8 cellular contexts compared by ENCODE assay signal in the genomic region with DNA sequence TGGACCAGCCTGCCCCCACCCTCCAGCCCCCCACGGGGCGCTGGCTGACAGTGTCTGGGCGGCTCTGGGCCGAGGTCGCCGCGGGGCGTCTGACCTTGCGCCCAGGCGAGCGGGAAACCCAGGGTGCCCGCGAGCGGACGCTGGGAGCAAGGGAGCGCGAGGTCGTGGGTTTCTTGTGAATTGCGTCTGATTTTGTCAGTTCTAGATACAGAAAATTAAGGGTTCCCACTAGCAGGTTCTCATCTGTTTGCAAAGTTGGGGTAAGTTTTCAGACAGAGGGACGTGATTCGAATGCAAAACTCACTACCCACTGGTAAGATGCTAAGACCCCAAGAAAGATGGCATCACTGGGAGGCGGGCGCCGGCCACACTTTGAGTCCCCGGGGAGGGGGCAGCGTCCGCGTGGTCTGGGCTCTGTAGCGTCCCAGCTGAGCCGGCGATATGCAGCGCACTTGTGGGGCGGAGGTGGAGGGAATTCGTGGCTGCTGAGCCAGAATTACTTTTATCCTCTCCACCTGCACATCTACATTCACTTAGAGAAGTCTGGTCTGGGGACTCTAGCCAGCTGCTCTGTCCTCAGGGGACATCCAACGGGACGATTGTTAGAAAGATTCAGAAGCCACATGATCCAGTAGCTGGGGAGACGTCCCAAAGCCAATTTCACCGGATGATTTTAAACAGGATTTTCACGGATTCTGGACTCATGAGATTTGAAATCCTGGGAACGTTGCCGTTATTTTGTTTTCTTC. TPM values are rescaled to one million over a fixed set of nuclear protein-coding genes. Genes with fewer than 3 reads are reported as not detected.
DNase-seq lines count a peak whose midpoint lies in the region; ATAC-seq and TF ChIP-seq lines count a peak whose summit lies in the region.

No MANE protein-coding gene starts in this region.

- peaks cover 21% of the 10 kb centered on the region for H3K4me1 Mint-ChIP-seq in activated naive CD4-positive, alpha-beta T cell treated with anti-CD3 and anti-CD28 coated beads, Interleukin-2, amount 10 ng/mL, durations not matched to agents 7 days and 5 days
- peaks cover 12 to 17% of the 10 kb centered on the region in 2 donors for H3K4me1 Mint-ChIP-seq in effector memory CD8-positive, alpha-beta T cell (ENCODE audit: low read depth in 2 of 2)

- peak overlapping the region; percentile 69 for H3K4me3 Mint-ChIP-seq in activated naive CD4-positive, alpha-beta T cell treated with anti-CD3 and anti-CD28 coated beads, Interleukin-2, amount 10 ng/mL, durations not matched to agents 7 days and 5 days
- peak overlapping the region; percentile 51 to 72 for H3K4me3 Mint-ChIP-seq in effector memory CD8-positive, alpha-beta T cell

- 4 to 5% methylated on average over 28 to 31 of the region's 41 CpGs for WGBS in mesodermal cell (ENCODE audit: insufficient coverage in 2 of 2), 2 experiments
- WGBS in thyroid gland, 2 donors: 1% methylated on average over 17 to 36 of the region's 41 CpGs

- peak overlapping the region; percentile 70 for H3K9ac ChIP-seq in SU-DHL-6 (ENCODE audit: low read length)

- no peaks in the 10 kb centered on the region for H4K20me1 ChIP-seq in SU-DHL-6 (ENCODE audit: low read depth, low read length)

- no peak overlapping the region for H3K27ac Mint-ChIP-seq in activated naive CD4-positive, alpha-beta T cell treated with anti-CD3 and anti-CD28 coated beads, Interleukin-2, amount 10 ng/mL, durations not matched to agents 7 days and 5 days
- peak overlapping the region in 1 of 2 donors; percentile 66 for H3K27ac Mint-ChIP-seq in effector memory CD8-positive, alpha-beta T cell

- peak overlapping the region; percentile 98 for H2AFZ ChIP-seq in SU-DHL-6 (ENCODE audit: low read depth, low read length, severe bottlenecking)

- H3K4me1 ChIP-seq in mesodermal cell (ENCODE audit: control insufficient read depth, insufficient read depth, low read length, poor library complexity, severe bottlenecking) (no peaks in the 10 kb centered on the region), thyroid gland (peaks cover 0 to 9% of the 10 kb centered on the region in 2 donors)

- H3K9me3 Mint-ChIP-seq in activated naive CD4-positive, alpha-beta T cell treated with anti-CD3 and anti-CD28 coated beads, Interleukin-2, amount 10 ng/mL, durations not matched to agents 7 days and 5 days: no peaks in the 10 kb centered on the region
- H3K9me3 Mint-ChIP-seq in effector memory CD8-positive, alpha-beta T cell: no peaks in the 10 kb centered on the region

- H3K4me3 ChIP-seq in SU-DHL-6 (ENCODE audit: insufficient read depth, low read length, poor library complexity, severe bottlenecking): peak overlapping the region; percentile 68
- peak overlapping the region; percentile 66 for H3K4me3 ChIP-seq in mesodermal cell (ENCODE audit: extremely low read depth, insufficient read depth, low read length, poor library complexity, severe bottlenecking)
- H3K4me3 ChIP-seq in thyroid gland (replicated peaks in 1 of 3): peak overlapping the region; percentile 36 to 62 (median 40)

- no peaks in the 10 kb centered on the region for H3K9me2 ChIP-seq in SU-DHL-6 (replicated peaks; ENCODE audit: insufficient read depth, low read length)

- peak overlapping the region; percentile 85 for H3K4me2 ChIP-seq in SU-DHL-6 (ENCODE audit: low read depth, low read length, poor library complexity, severe bottlenecking)

- TF ChIP-seq POLR2A in thyroid gland (IDR thresholded peaks at IDR 0.05): no peak

- no peak for TF ChIP-seq CTCF in SU-DHL-6 (IDR thresholded peaks at IDR 0.05; ENCODE audit: insufficient read depth, low read length, poor library complexity, severe bottlenecking)
- TF ChIP-seq CTCF in thyroid gland (IDR thresholded peaks at IDR 0.05): peak in 1 of 6 experiments; percentile 2

- H3K36me3 Mint-ChIP-seq in activated naive CD4-positive, alpha-beta T cell treated with anti-CD3 and anti-CD28 coated beads, Interleukin-2, amount 10 ng/mL, durations not matched to agents 7 days and 5 days: no peaks in the 10 kb centered on the region
- H3K36me3 Mint-ChIP-seq in effector memory CD8-positive, alpha-beta T cell (ENCODE audit: insufficient read depth): no peaks in the 10 kb centered on the region

- no peaks in the 10 kb centered on the region for H3K79me2 ChIP-seq in SU-DHL-6 (ENCODE audit: insufficient read depth, low read length)

- H3K9me3 ChIP-seq in SU-DHL-6 (ENCODE audit: insufficient read depth, low read length) (no peaks in the 10 kb centered on the region), mesodermal cell (ENCODE audit: control insufficient read depth, low read length) (no peaks in the 10 kb centered on the region), thyroid gland (no peaks in the 10 kb centered on the region)

- CTCF ChIA-PET in activated naive CD4-positive, alpha-beta T cell treated with anti-CD3 and anti-CD28 coated beads, Interleukin-2, amount 10 ng/mL, durations not matched to agents 7 days and 5 days (lab: Charles Lee): no interaction called here

- H3K27ac ChIP-seq in SU-DHL-6 (ENCODE audit: low read depth, low read length) (no peak overlapping the region), mesodermal cell (ENCODE audit: low read depth, low read length, severe bottlenecking) (no peak overlapping the region), thyroid gland (peak overlapping the region; percentile 35 to 81 (median 59))

- DNase-seq in activated naive CD4-positive, alpha-beta T cell treated with anti-CD3 and anti-CD28 coated beads, Interleukin-2, amount 10 ng/mL, durations not matched to agents 7 days and 5 days: peak; percentile 21
- DNase-seq in activated naive CD4-positive, alpha-beta T cell treated with Interleukin-2 at 50 U/mL for 16 hours: no peak
- no peak for DNase-seq in effector memory CD8-positive, alpha-beta T cell
- DNase-seq in thyroid gland: peak; percentile 14 to 24

- H3F3A ChIP-seq in SU-DHL-6 (ENCODE audit: insufficient read depth): peaks cover 7% of the 10 kb centered on the region; the same call in 1 of the 2 replicates

- ATAC-seq in HG03039 (IDR thresholded peaks at IDR 0.05; ENCODE audit: unreplicated experiment) (peak; percentile 26), GM19328 (IDR thresholded peaks at IDR 0.05; ENCODE audit: unreplicated experiment) (no peak)
- ATAC-seq in effector memory CD8-positive, alpha-beta T cell (replicated peaks): peak; percentile 25

- H3K27me3 ChIP-seq in SU-DHL-6 (ENCODE audit: low read length): no peaks in the 10 kb centered on the region
- H3K27me3 ChIP-seq in thyroid gland: no peaks in the 10 kb centered on the region

- no peaks in the 10 kb centered on the region for H3K36me3 ChIP-seq in SU-DHL-6 (ENCODE audit: low read length)
- H3K36me3 ChIP-seq in mesodermal cell (ENCODE audit: control insufficient read depth, insufficient read depth, low read length): no peaks in the 10 kb centered on the region
- H3K36me3 ChIP-seq in thyroid gland: no peaks in the 10 kb centered on the region

- peaks cover 52% of the 10 kb centered on the region for H3K27me3 Mint-ChIP-seq in activated naive CD4-positive, alpha-beta T cell treated with anti-CD3 and anti-CD28 coated beads, Interleukin-2, amount 10 ng/mL, durations not matched to agents 7 days and 5 days
- peaks cover 45 to 48% of the 10 kb centered on the region in 2 donors for H3K27me3 Mint-ChIP-seq in effector memory CD8-positive, alpha-beta T cell

- intact Hi-C loops in thyroid gland (cut with DNase I): no loop called here

RNA-seq across cellular contexts. Expression of a gene that starts 1.0 kb away (rescaled TPM):
- polyA plus RNA-seq in mesodermal cell (2013, experiment 1 of 2): 8.2 TPM
- polyA plus RNA-seq in mesodermal cell (2013, experiment 2 of 2): 4.5 TPM
- 10 to 100 TPM in 1 of 4 donors, 1 to 10 TPM in 3; 4.5 to 10.5 (median 7.3) TPM for total RNA-seq in thyroid gland

RNA-seq across cellular contexts. Expression of a gene that starts 32.8 kb away (rescaled TPM):
- polyA plus RNA-seq in mesodermal cell (2013, experiment 1 of 2): 49.1 TPM
- 59.8 TPM for polyA plus RNA-seq in mesodermal cell (2013, experiment 2 of 2)
- 10 to 100 TPM; 16.1 to 23.0 (median 19.9) TPM for total RNA-seq in thyroid gland

Comparison
In these comparisons a context has a peak if more than half of its experiments do, and no peak if none do; other contexts are left out.
1. DNase-seq: peak in activated naive CD4-positive, alpha-beta T cell treated with anti-CD3 and anti-CD28 coated beads, Interleukin-2, amount 10 ng/mL, durations not matched to agents 7 days and 5 days (single experiment) and thyroid gland (2 of 2); none in activated naive CD4-positive, alpha-beta T cell treated with Interleukin-2 at 50 U/mL for 16 hours (single experiment) and effector memory CD8-positive, alpha-beta T cell (0 of 3).
2. H3K27ac ChIP-seq: peak in thyroid gland (3 of 3); none in SU-DHL-6 (single experiment) and mesodermal cell (single experiment).
3. Peak in every context shown above with its lines, with median percentiles within 50 percentile points of each other: H3K4me3 ChIP-seq.